1 cellular context compared by ENCODE assay signal in genomic region chr17:41530062-41531048, GRCh38.
TF ChIP-seq lines count a peak whose summit lies in the region.

No MANE protein-coding gene starts in this region.

TF ChIP-seq in K562, 482 proteins besides CTCF, POLR2A, EP300 and RAD21 (continued from another document and continues in another):
- TF ChIP-seq HBP1 (CRISPR knock-in tag; IDR thresholded peaks at IDR 0.05) = no peak
- TF ChIP-seq ZNF134 (CRISPR knock-in tag; conservative IDR thresholded peaks at IDR 0.05) = peak; percentile 47
- TF ChIP-seq ZNF316 (IDR thresholded peaks at IDR 0.05) = 0 out of 2 replicates have a peak, but pooled peaks have one; percentile 5
- TF ChIP-seq LARP7 (IDR thresholded peaks at IDR 0.05) = no peak
- no peak for TF ChIP-seq TRIM24 (IDR thresholded peaks at IDR 0.05)
- TF ChIP-seq RHOXF2B (CRISPR knock-in tag; conservative IDR thresholded peaks at IDR 0.05) = no peak
- no peak for TF ChIP-seq ZNF324 (CRISPR knock-in tag; IDR thresholded peaks at IDR 0.05)
- no peak for TF ChIP-seq KAT7 (CRISPR knock-in tag; IDR thresholded peaks at IDR 0.05; ENCODE audit: borderline replicate concordance)
- no peak for TF ChIP-seq KLF1 (tag; IDR thresholded peaks at IDR 0.05)
- no peak; the same call in 1 of the 2 replicates for TF ChIP-seq ELF1 (tag; IDR thresholded peaks at IDR 0.05)
- TF ChIP-seq CGGBP1 (CRISPR knock-in tag; IDR thresholded peaks at IDR 0.05) = no peak
- no peak for TF ChIP-seq PYGO2 (tag; IDR thresholded peaks at IDR 0.05)
- no peak for TF ChIP-seq E2F5 (CRISPR knock-in tag; IDR thresholded peaks at IDR 0.05)
- peak in 1 of 2 experiments; percentile 72; a peak in 1 of 4 replicates for TF ChIP-seq TEAD1 (CRISPR knock-in tag; IDR thresholded peaks at IDR 0.05)
- TF ChIP-seq NR4A1 (CRISPR knock-in tag; IDR thresholded peaks at IDR 0.05) = no peak
- TF ChIP-seq NR4A1 (tag; IDR thresholded peaks at IDR 0.05) = no peak; the same call in none of the 2 replicates
- TF ChIP-seq ZNF146 (CRISPR knock-in tag; IDR thresholded peaks at IDR 0.05; ENCODE audit: unreplicated experiment) = no peak
- no peak for TF ChIP-seq HDAC3 (IDR thresholded peaks at IDR 0.05; ENCODE audit: borderline replicate concordance, partially characterized antibody)
- TF ChIP-seq BCLAF1 (IDR thresholded peaks at IDR 0.05; ENCODE audit: borderline replicate concordance in 1 of 2, control insufficient read depth in 1 of 2, low read depth in 2 of 2, low read length in 1 of 2) = no peak
- peak in 1 of 2 experiments; percentile 11; a peak in 1 of 4 replicates for TF ChIP-seq ARNT (IDR thresholded peaks at IDR 0.05)
- TF ChIP-seq PML (IDR thresholded peaks at IDR 0.05; ENCODE audit: low read length) = 0 out of 2 replicates have a peak, but pooled peaks have one; percentile 12
- TF ChIP-seq HMBOX1 (IDR thresholded peaks at IDR 0.05) = peak; percentile 92
- no peak for TF ChIP-seq ZBTB33 (CRISPR knock-in tag; IDR thresholded peaks at IDR 0.05)
- TF ChIP-seq SUPT5H (IDR thresholded peaks at IDR 0.05) = no peak
- peak; percentile 42 for TF ChIP-seq CHD4 (IDR thresholded peaks at IDR 0.05; ENCODE audit: insufficient read depth, insufficient replicate concordance, low read depth, low read length, poor library complexity, severe bottlenecking)
- TF ChIP-seq ZBTB11 (CRISPR knock-in tag; IDR thresholded peaks at IDR 0.05) = no peak
- peak; percentile 10 to 38; a peak in 3 of 4 replicates for TF ChIP-seq MAZ (CRISPR knock-in tag; conservative IDR thresholded peaks at IDR 0.05 in 1 of 2, IDR thresholded peaks at IDR 0.05 in 1 of 2)
- no peak for TF ChIP-seq ETV6 (IDR thresholded peaks at IDR 0.05; ENCODE audit: borderline replicate concordance in 1 of 2, low read depth in 2 of 2, low read length in 1 of 2)
- no peak for TF ChIP-seq ETV6 (CRISPR knock-in tag; IDR thresholded peaks at IDR 0.05; ENCODE audit: borderline replicate concordance)
- no peak for TF ChIP-seq THAP12 (CRISPR knock-in tag; IDR thresholded peaks at IDR 0.05)
- no peak; the same call in 1 of the 2 replicates for TF ChIP-seq SP1 (CRISPR knock-in tag; IDR thresholded peaks at IDR 0.05)
- TF ChIP-seq JUN (IDR thresholded peaks at IDR 0.05; ENCODE audit: borderline replicate concordance, low read depth, low read length) = peak; percentile 99
- no peak for TF ChIP-seq JUN (CRISPR knock-in tag; IDR thresholded peaks at IDR 0.05; ENCODE audit: borderline replicate concordance)
- TF ChIP-seq ELF4 (CRISPR knock-in tag; IDR thresholded peaks at IDR 0.05) = peak; percentile 58; the same call in 1 of the 2 replicates
- TF ChIP-seq MXI1 (IDR thresholded peaks at IDR 0.05; ENCODE audit: low read depth, low read length) = peak; percentile 77
- TF ChIP-seq TFAM (CRISPR knock-in tag; conservative IDR thresholded peaks at IDR 0.05) = no peak
- peak; percentile 41 for TF ChIP-seq KDM5B (IDR thresholded peaks at IDR 0.05; ENCODE audit: insufficient replicate concordance, low read depth, low read length)
- TF ChIP-seq SAFB (IDR thresholded peaks at IDR 0.05; ENCODE audit: borderline replicate concordance, low read depth, low read length) = no peak
- TF ChIP-seq MTF1 (CRISPR knock-in tag; IDR thresholded peaks at IDR 0.05; ENCODE audit: borderline replicate concordance) = peak; percentile 29; the same call in 1 of the 2 replicates
- peak; percentile 96 for TF ChIP-seq RFX1 (IDR thresholded peaks at IDR 0.05)
- peak; percentile 62 for TF ChIP-seq RFX5 (IDR thresholded peaks at IDR 0.05; ENCODE audit: low read depth, low read length)
- no peak for TF ChIP-seq ZNF584 (CRISPR knock-in tag; IDR thresholded peaks at IDR 0.05; ENCODE audit: low read depth)
- no peak for TF ChIP-seq CLOCK (CRISPR knock-in tag; IDR thresholded peaks at IDR 0.05; ENCODE audit: borderline replicate concordance)
- peak; percentile 35; the same call in 1 of the 2 replicates for TF ChIP-seq TCF3 (CRISPR knock-in tag; IDR thresholded peaks at IDR 0.05)
- TF ChIP-seq JUND (IDR thresholded peaks at IDR 0.05; ENCODE audit: borderline replicate concordance, low read depth, low read length) = peak; percentile 100
- TF ChIP-seq JUND (tag; IDR thresholded peaks at IDR 0.05; ENCODE audit: borderline replicate concordance, low read depth, low read length) = peak; percentile 98; the same call in 2 of the 3 replicates
- TF ChIP-seq E2F6 (IDR thresholded peaks at IDR 0.05; ENCODE audit: borderline replicate concordance in 1 of 2, extremely low read depth in 1 of 2, insufficient read depth in 1 of 2, insufficient read length in 1 of 2, low read depth in 1 of 2, low read length in 1 of 2, poor library complexity in 1 of 2, severe bottlenecking in 1 of 2) = peak in 1 of 2 experiments; percentile 57
- no peak for TF ChIP-seq CBX8 (IDR thresholded peaks at IDR 0.05; ENCODE audit: borderline replicate concordance, extremely low read depth, low read depth, low read length, poor library complexity, severe bottlenecking)
